In the genomic region with DNA sequence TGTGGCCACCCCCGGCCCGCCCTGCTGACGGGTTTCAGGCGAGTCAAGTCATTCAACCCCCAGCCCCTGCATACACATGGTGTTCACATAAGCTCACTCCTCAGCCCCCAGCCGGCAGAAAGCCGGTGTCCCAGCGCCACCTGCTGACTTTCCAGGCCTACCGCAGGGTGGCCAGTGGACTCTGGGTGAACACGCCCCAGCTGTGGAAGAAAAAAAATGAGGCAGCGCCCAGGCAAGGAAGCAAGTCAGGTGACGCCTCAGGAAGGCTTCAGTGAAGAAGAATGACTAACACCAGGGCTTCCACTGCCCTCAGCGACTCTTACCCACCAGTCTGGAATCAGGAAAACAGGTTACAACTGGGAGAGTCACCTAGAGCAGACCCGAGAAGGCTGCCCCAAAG, we compare ENCODE assay signal across 8 cellular contexts. TPM values are rescaled to one million over a fixed set of nuclear protein-coding genes. Genes with fewer than 3 reads are reported as not detected.
DNase-seq lines count a peak whose midpoint lies in the region; ATAC-seq and TF ChIP-seq lines count a peak whose summit lies in the region.

No MANE protein-coding gene starts in this region.

- intact Hi-C loops in heart left ventricle (cut with DNase I): loop anchor here in 1 of 10 donors (1.0 kb wide), 1 partner anchor 21 kb away; a partner anchor contains a TSS

- no peak overlapping the region for H3K9ac ChIP-seq in rectal smooth muscle tissue (ENCODE audit: low read length)

- no peak overlapping the region for H3K27ac Mint-ChIP-seq in activated naive CD8-positive, alpha-beta T cell treated with anti-CD3 and anti-CD28 coated beads for 36 hours

- H3K27me3 Mint-ChIP-seq in activated naive CD8-positive, alpha-beta T cell treated with anti-CD3 and anti-CD28 coated beads for 36 hours: no peaks in the 10 kb centered on the region

- H3K4me3 Mint-ChIP-seq in activated naive CD8-positive, alpha-beta T cell treated with anti-CD3 and anti-CD28 coated beads for 36 hours: no peak overlapping the region

- WGBS in heart left ventricle, 4 donors: 26 to 32% (median 28%) methylated on average over 12 to 13 of the region's 13 CpGs

- H3K36me3 ChIP-seq in heart left ventricle: peaks cover 0 to 38% (median 1%) of the 10 kb centered on the region in 9 donors
- peaks cover 5% of the 10 kb centered on the region for H3K36me3 ChIP-seq in rectal smooth muscle tissue (ENCODE audit: control insufficient read depth, insufficient read depth, low read length)

- H3K4me1 ChIP-seq in heart left ventricle: peaks cover 0 to 22% (median 1%) of the 10 kb centered on the region in 12 donors
- H3K4me1 ChIP-seq in rectal smooth muscle tissue (ENCODE audit: control insufficient read depth, insufficient read depth, low read length): peaks cover 6% of the 10 kb centered on the region

- H3K9me3 ChIP-seq in heart left ventricle: no peaks in the 10 kb centered on the region

- H3K27me3 ChIP-seq in heart left ventricle (no peaks in the 10 kb centered on the region), rectal smooth muscle tissue (ENCODE audit: control insufficient read depth, insufficient read depth, low read length) (peaks cover 2% of the 10 kb centered on the region)

- H3K36me3 Mint-ChIP-seq in activated naive CD8-positive, alpha-beta T cell treated with anti-CD3 and anti-CD28 coated beads for 36 hours: peaks cover 3% of the 10 kb centered on the region

- no peak overlapping the region for H3K4me3 ChIP-seq in heart left ventricle
- no peak overlapping the region for H3K4me3 ChIP-seq in rectal smooth muscle tissue (ENCODE audit: low read length)

- H3K27ac ChIP-seq in heart left ventricle (peak overlapping the region in 2 of 12 donors; percentile 12 to 83), rectal smooth muscle tissue (ENCODE audit: low read depth, low read length) (peak overlapping the region; percentile 39)

- no peak for TF ChIP-seq POLR2A in heart left ventricle (IDR thresholded peaks at IDR 0.05)

- TF ChIP-seq CTCF in heart left ventricle (IDR thresholded peaks at IDR 0.05): peak; percentile 25 to 70 (median 52)

- no peaks in the 10 kb centered on the region for H3K9me3 Mint-ChIP-seq in activated naive CD8-positive, alpha-beta T cell treated with anti-CD3 and anti-CD28 coated beads for 36 hours

- ATAC-seq in GM19468 (IDR thresholded peaks at IDR 0.05; ENCODE audit: extremely low read depth, unreplicated experiment) (peak; percentile 54), heart left ventricle (peak; percentile 61 to 75 (median 64)), GM21717 (IDR thresholded peaks at IDR 0.05; ENCODE audit: unreplicated experiment) (no peak)

- peak; percentile 75 for DNase-seq in Ammon's horn (ENCODE audit: low spot score)
- peak; percentile 91 for DNase-seq in NCI-H82 (lab: John Stamatoyannopoulos, UW)
- peak; percentile 43 for DNase-seq in activated naive CD8-positive, alpha-beta T cell treated with anti-CD3 and anti-CD28 coated beads for 36 hours
- peak; percentile 56 to 75 (median 71) for DNase-seq in heart left ventricle
- DNase-seq in foreskin melanocyte: no peak

- peaks cover 2% of the 10 kb centered on the region for H3K4me1 Mint-ChIP-seq in activated naive CD8-positive, alpha-beta T cell treated with anti-CD3 and anti-CD28 coated beads for 36 hours

RNA-seq across cellular contexts. Expression of a gene that starts 15.8 kb away (rescaled TPM):
- 100 to 1,000 TPM; 103 to 109 TPM for total RNA-seq in activated naive CD8-positive, alpha-beta T cell treated with anti-CD3 and anti-CD28 coated beads for 36 hours
- total RNA-seq in heart left ventricle: 100 to 1,000 TPM in 5 of 9 donors, 10 to 100 TPM in 4; 59.9 to 162 (median 102) TPM
- polyA plus RNA-seq in heart left ventricle: 100 to 1,000 TPM in 1 of 2 donors, 10 to 100 TPM in 1; 87.7 to 158 TPM

RNA-seq across cellular contexts. Expression of a gene that starts 16.2 kb away (rescaled TPM):
- 1 to 10 TPM; 4.1 to 4.3 TPM for total RNA-seq in activated naive CD8-positive, alpha-beta T cell treated with anti-CD3 and anti-CD28 coated beads for 36 hours
- 10 to 100 TPM; 13.5 to 25.6 (median 17.6) TPM for total RNA-seq in heart left ventricle
- polyA plus RNA-seq in heart left ventricle: 10 to 100 TPM; 12.9 to 13.5 TPM

RNA-seq across cellular contexts. Expression of a gene that starts 20.7 kb away (rescaled TPM):
- under 1 TPM; 0.68 to 0.70 TPM for total RNA-seq in activated naive CD8-positive, alpha-beta T cell treated with anti-CD3 and anti-CD28 coated beads for 36 hours
- 100 to 1,000 TPM; 113 to 203 (median 179) TPM for total RNA-seq in heart left ventricle
- polyA plus RNA-seq in heart left ventricle: 100 to 1,000 TPM; 138 to 241 TPM

RNA-seq across cellular contexts. Expression of a gene that starts 34.8 kb away (rescaled TPM):
- total RNA-seq in activated naive CD8-positive, alpha-beta T cell treated with anti-CD3 and anti-CD28 coated beads for 36 hours: 1 to 10 TPM; 1.0 to 1.2 TPM
- 1 to 10 TPM; 3.1 to 7.3 (median 6.6) TPM for total RNA-seq in heart left ventricle
- 1 to 10 TPM; 1.4 to 3.2 TPM for polyA plus RNA-seq in heart left ventricle

RNA-seq across cellular contexts. Expression of a gene that starts 55.6 kb away (rescaled TPM):
- total RNA-seq in activated naive CD8-positive, alpha-beta T cell treated with anti-CD3 and anti-CD28 coated beads for 36 hours: 1 to 10 TPM; 2.8 to 4.2 TPM
- total RNA-seq in heart left ventricle: 1 to 10 TPM; 1.6 to 8.6 (median 3.5) TPM
- polyA plus RNA-seq in heart left ventricle: 1 to 10 TPM in 1 of 2 donors, under 1 TPM in 1; 0.51 to 2.8 TPM

Comparison
In these comparisons a context has a peak if more than half of its experiments do, and no peak if none do; other contexts are left out.
1. RNA of a gene that starts 20.7 kb away (total RNA-seq): 113 to 203 TPM in heart left ventricle; 0.68 to 0.70 TPM in activated naive CD8-positive, alpha-beta T cell treated with anti-CD3 and anti-CD28 coated beads for 36 hours; every median in the first group is over 10 times any median in the second.